ENCODE assay signal across 8 cellular contexts in the genomic region with DNA sequence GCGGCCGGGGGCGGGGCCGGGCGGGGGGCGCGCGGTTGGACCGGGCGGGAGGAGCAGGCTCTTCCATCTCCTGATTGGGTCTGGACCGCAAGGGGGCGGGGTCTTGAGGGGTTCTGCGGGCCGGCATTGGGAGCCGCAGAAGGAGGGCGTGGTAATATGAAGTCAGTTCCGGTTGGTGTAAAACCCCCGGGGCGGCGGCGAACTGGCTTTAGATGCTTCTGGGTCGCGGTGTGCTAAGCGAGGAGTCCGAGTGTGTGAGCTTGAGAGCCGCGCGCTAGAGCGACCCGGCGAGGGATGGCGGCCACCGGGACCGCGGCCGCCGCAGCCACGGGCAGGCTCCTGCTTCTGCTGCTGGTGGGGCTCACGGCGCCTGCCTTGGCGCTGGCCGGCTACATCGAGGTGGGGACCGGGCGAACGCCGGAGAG. TPM values are rescaled to one million over a fixed set of nuclear protein-coding genes. Genes with fewer than 3 reads are reported as not detected.
DNase-seq lines count a peak whose midpoint lies in the region; ATAC-seq, FAIRE-seq and TF ChIP-seq lines count a peak whose summit lies in the region.

A gene (plus strand): TSS at position 211 of the 425 bp plus-strand sequence. CDS start 84 bp downstream, at position 295.

- H2BK120ac ChIP-seq in IMR-90 (ENCODE audit: low read depth, low read length): peak within 1 kb of the TSS; percentile 35

- CTCF ChIA-PET in IMR-90 (lab: Yijun Ruan, JAX) (interaction anchor here (0.8 kb wide), 1 partner anchor 146 kb away, joined by 3 read pairs; no protein-coding TSS in a partner anchor), OCI-LY7 (lab: Charles Lee; ENCODE audit: unreplicated experiment) (no interaction called here), endothelial cell of umbilical vein (lab: Charles Lee) (interaction anchor here (0.6 to 2.7 kb wide), 3 partner anchors 62 to 146 kb away, joined by 5 to 52 read pairs (median 16); a partner anchor contains a TSS)

- no peaks in the 10 kb centered on the region for H3K9me2 ChIP-seq in OCI-LY7 (ENCODE audit: insufficient read depth, low read length)

- peak within 1 kb of the TSS; percentile 89 for H2AK9ac ChIP-seq in IMR-90 (replicated peaks; ENCODE audit: low read depth, low read length, poor library complexity)

- peak within 1 kb of the TSS; percentile 60 for H3K56ac ChIP-seq in IMR-90 (ENCODE audit: extremely low read depth, insufficient read depth, low read length)

- TF ChIP-seq CTCF in IMR-90 (conservative IDR thresholded peaks at IDR 0.05; ENCODE audit: low read depth, low read length) (no peak), OCI-LY7 (conservative IDR thresholded peaks at IDR 0.05; ENCODE audit: low read length) (no peak), endothelial cell of umbilical vein (IDR thresholded peaks at IDR 0.05; ENCODE audit: extremely low read depth in 1 of 2, insufficient read depth in 1 of 2, low read depth in 1 of 2, low read length in 2 of 2) (no peak)

- H3K36me3 ChIP-seq in IMR-90 (ENCODE audit: control insufficient read depth, insufficient read depth, low read length): no peaks in the 10 kb centered on the region
- peaks cover 13% of the 10 kb centered on the region for H3K36me3 ChIP-seq in OCI-LY7 (ENCODE audit: insufficient read depth, low read length)
- no peaks in the 10 kb centered on the region for H3K36me3 ChIP-seq in endothelial cell of umbilical vein (ENCODE audit: control insufficient read depth in 2 of 2, extremely low read depth in 1 of 2, insufficient read depth in 2 of 2, low read length in 2 of 2)

- BruUV-seq in IMR-90 (replicated peaks; lab: Mats Ljungman, UMichigan): no TSS peak
- BruUV-seq in OCI-LY7 (replicated peaks; lab: Mats Ljungman, UMichigan): no TSS peak
- no TSS peak for BruUV-seq in endothelial cell of umbilical vein (replicated peaks; lab: Mats Ljungman, UMichigan)

- H3K79me2 ChIP-seq in OCI-LY7 (ENCODE audit: insufficient read depth, low read depth, low read length) (peaks cover 45% of the 10 kb centered on the region), endothelial cell of umbilical vein (ENCODE audit: control insufficient read depth, insufficient read depth, low read length) (peaks cover 49% of the 10 kb centered on the region)

- peak within 1 kb of the TSS; percentile 53 for H4K91ac ChIP-seq in IMR-90 (ENCODE audit: insufficient read depth, low read depth, low read length)

- peaks cover 20% of the 10 kb centered on the region for H4K20me1 ChIP-seq in IMR-90 (ENCODE audit: insufficient read depth, low read length)
- H4K20me1 ChIP-seq in OCI-LY7 (ENCODE audit: insufficient read depth, low read length): peaks cover 22% of the 10 kb centered on the region
- H4K20me1 ChIP-seq in endothelial cell of umbilical vein (replicated peaks; ENCODE audit: control insufficient read depth, extremely low read depth, insufficient read depth, low read length): no peaks in the 10 kb centered on the region

- no peak for TF ChIP-seq RAD21 in IMR-90 (IDR thresholded peaks at IDR 0.05; ENCODE audit: low read length)

- H3K27ac ChIP-seq in IMR-90 (ENCODE audit: insufficient read depth, low read length): peak within 1 kb of the TSS; percentile 95
- peak within 1 kb of the TSS; percentile 57 for H3K27ac ChIP-seq in OCI-LY7 (ENCODE audit: low read depth, low read length, poor library complexity, severe bottlenecking)
- H3K27ac ChIP-seq in endothelial cell of umbilical vein (ENCODE audit: insufficient read depth, low read depth, low read length): peak within 1 kb of the TSS; percentile 82

- dilution Hi-C loops in IMR-90 (cut with HindIII; ENCODE audit: low sequenced_read_pairs, unreplicated experiment) (no loop called here), endothelial cell of umbilical vein (cut with MboI; ENCODE audit: extremely low pct_ligation_motif_present, low sequenced_read_pairs) (no loop called here)

- peaks cover 1% of the 10 kb centered on the region; the same call in 1 of the 2 replicates for H3K27me3 ChIP-seq in IMR-90 (ENCODE audit: control insufficient read depth, insufficient read depth, low read length)
- no peaks in the 10 kb centered on the region for H3K27me3 ChIP-seq in endothelial cell of umbilical vein (ENCODE audit: control insufficient read depth in 2 of 2, insufficient read depth in 2 of 2, low read length in 2 of 2)

- peaks cover 6% of the 10 kb centered on the region; the same call in 1 of the 2 replicates for H3K9me1 ChIP-seq in IMR-90 (ENCODE audit: insufficient read depth, low read length)
- no peaks in the 10 kb centered on the region for H3K9me1 ChIP-seq in endothelial cell of umbilical vein (replicated peaks; ENCODE audit: control insufficient read depth, extremely low read depth, insufficient read depth, low read length)

- peak within 1 kb of the TSS; percentile 39; the same call in 1 of the 3 replicates for H2BK15ac ChIP-seq in IMR-90 (ENCODE audit: low read depth, low read length)

- FAIRE-seq in endothelial cell of umbilical vein (lab: Jason Lieb, UNC): peak; percentile 62

- intact Hi-C loops in IMR-90 (cut with micrococcal nuclease): loop anchor here (1.0 kb wide), 2 partner anchors 45 to 66 kb away; no protein-coding TSS in a partner anchor
- intact Hi-C loops in OCI-LY7 (cut with micrococcal nuclease; ENCODE audit: unreplicated experiment): loop anchor here (1.0 to 2.0 kb wide), 4 partner anchors 47 to 146 kb away; no protein-coding TSS in a partner anchor
- intact Hi-C loops in endothelial cell of umbilical vein (cut with micrococcal nuclease): loop anchor here (1.0 kb wide), 8 partner anchors 27 to 174 kb away; a partner anchor contains a TSS

- no peak within 1 kb of the TSS for H2AK5ac ChIP-seq in IMR-90 (ENCODE audit: low read depth, low read length)

- H2BK5ac ChIP-seq in IMR-90 (ENCODE audit: low read depth, low read length, poor library complexity, severe bottlenecking): peak within 1 kb of the TSS; percentile 68

- peak; percentile 92 for DNase-seq in DMS114 treated with DMSO at 0.1 percent for 48 hours (lab: John Stamatoyannopoulos, UW; ENCODE audit: unreplicated experiment)
- DNase-seq in IMR-90: peak; percentile 97
- peak; percentile 99 for DNase-seq in OCI-LY7 (ENCODE audit: low spot score)
- peak; percentile 94 for DNase-seq in activated T-cell treated with anti-CD3 and anti-CD28 coated beads for 1 hour (ENCODE audit: low read depth)
- peak; percentile 98 for DNase-seq in endothelial cell of umbilical vein (ENCODE audit: low read depth, low spot score)
- peak; percentile 97 for DNase-seq in middle frontal gyrus (ENCODE audit: extremely low spot score, low spot score)
- DNase-seq in stimulated activated CD8-positive, alpha-beta memory T cell treated with anti-CD3 and anti-CD28 coated beads, Interleukin-2, amount 100 ng/mL, for 1 hour (ENCODE audit: low read depth in 2 of 2): peak; percentile 93 to 97

- peak within 1 kb of the TSS; percentile 90 for H3K4me3 ChIP-seq in IMR-90 (ENCODE audit: insufficient read depth, low read depth, low read length)
- H3K4me3 ChIP-seq in OCI-LY7 (ENCODE audit: low read depth, low read length, poor library complexity, severe bottlenecking): peak within 1 kb of the TSS; percentile 81
- peak within 1 kb of the TSS; percentile 56 to 96 (median 92) for H3K4me3 ChIP-seq in endothelial cell of umbilical vein (replicated peaks in 1 of 3; ENCODE audit: insufficient read depth in 1 of 3, low read depth in 1 of 3, low read length in 3 of 3)

- in situ Hi-C loops in IMR-90 (cut with MboI; ENCODE audit: low sequenced_read_pairs): no loop called here

- WGBS in IMR-90 (ENCODE audit: extremely low coverage in 2 of 2, insufficient read length in 1 of 2), 2 experiments: 0% methylated on average over 37 of the region's 47 CpGs; no CpG with 5 or more reads in 1 of the 2 experiments

- H3K79me1 ChIP-seq in IMR-90 (ENCODE audit: low read depth in 1 of 2, low read length in 2 of 2): peaks cover 12 to 22% of the 10 kb centered on the region in 2 experiments

- peaks cover 4% of the 10 kb centered on the region; the same call in 1 of the 2 replicates for H3K4me1 ChIP-seq in IMR-90 (ENCODE audit: control insufficient read depth, insufficient read depth, low read length)
- H3K4me1 ChIP-seq in OCI-LY7 (ENCODE audit: insufficient read depth, low read length, poor library complexity, severe bottlenecking): peaks cover 49% of the 10 kb centered on the region
- peaks cover 12% of the 10 kb centered on the region for H3K4me1 ChIP-seq in endothelial cell of umbilical vein (ENCODE audit: control insufficient read depth, extremely low read depth, insufficient read depth, low read length)

- peak within 1 kb of the TSS; percentile 88 for H3K23ac ChIP-seq in IMR-90 (ENCODE audit: low read depth, low read length)

- H3K14ac ChIP-seq in IMR-90 (replicated peaks; ENCODE audit: low read depth, low read length): peak within 1 kb of the TSS; percentile 85

- H2BK20ac ChIP-seq in IMR-90 (ENCODE audit: low read depth, low read length): no peak within 1 kb of the TSS

- peak within 1 kb of the TSS; percentile 79 to 91 for H4K8ac ChIP-seq in IMR-90 (ENCODE audit: low read depth in 2 of 2, low read length in 2 of 2)

- H3K4ac ChIP-seq in IMR-90 (ENCODE audit: low read depth, low read length): peak within 1 kb of the TSS; percentile 64

- H3K9ac ChIP-seq in IMR-90 (ENCODE audit: low read depth, low read length) (peak within 1 kb of the TSS; percentile 98), endothelial cell of umbilical vein (replicated peaks; ENCODE audit: extremely low read depth, insufficient read depth, low read length) (peak within 1 kb of the TSS; percentile 92)

- TF ChIP-seq POLR2A in IMR-90 (IDR thresholded peaks at IDR 0.05; ENCODE audit: low read depth, low read length): peak; percentile 98
- TF ChIP-seq POLR2A in endothelial cell of umbilical vein (IDR thresholded peaks at IDR 0.05; ENCODE audit: low read depth, low read length): peak; percentile 99

- H3K9me3 ChIP-seq in IMR-90 (ENCODE audit: control insufficient read depth, insufficient read depth, low read length) (no peaks in the 10 kb centered on the region), OCI-LY7 (ENCODE audit: low read length) (no peaks in the 10 kb centered on the region), endothelial cell of umbilical vein (replicated peaks; ENCODE audit: control insufficient read depth, insufficient read depth, low read length) (no peaks in the 10 kb centered on the region)

- peak within 1 kb of the TSS; percentile 62 for H3K18ac ChIP-seq in IMR-90 (ENCODE audit: low read depth, low read length)

- POLR2A ChIA-PET in IMR-90 (lab: Charles Lee; ENCODE audit: unreplicated experiment) (no interaction called here), OCI-LY7 (lab: Charles Lee) (interaction anchor here (2.3 to 3.8 kb wide), 2 partner anchors 63 to 67 kb away, joined by 14 to 44 read pairs; a partner anchor contains a TSS), endothelial cell of umbilical vein (lab: Charles Lee) (interaction anchor here (0.7 to 2.9 kb wide), 5 partner anchors 31 to 67 kb away, joined by 5 to 45 read pairs (median 7); a partner anchor contains a TSS)

- H2AFZ ChIP-seq in IMR-90 (replicated peaks; ENCODE audit: low read length, poor library complexity): peak within 1 kb of the TSS; percentile 95
- peak within 1 kb of the TSS; percentile 68; the same call in 1 of the 2 replicates for H2AFZ ChIP-seq in OCI-LY7 (ENCODE audit: low read length)
- H2AFZ ChIP-seq in endothelial cell of umbilical vein (ENCODE audit: low read depth, low read length): peak within 1 kb of the TSS; percentile 33

- peak; percentile 97 for ATAC-seq in GM21529 (IDR thresholded peaks at IDR 0.05; ENCODE audit: unreplicated experiment)
- peak; percentile 96 for ATAC-seq in IMR-90 (ENCODE audit: low read depth)

- H3K4me2 ChIP-seq in IMR-90 (ENCODE audit: low read depth, low read length) (peak within 1 kb of the TSS; percentile 94), OCI-LY7 (ENCODE audit: low read length) (peak within 1 kb of the TSS; percentile 93), endothelial cell of umbilical vein (ENCODE audit: insufficient read depth, low read length) (peak within 1 kb of the TSS; percentile 19)

- H4K5ac ChIP-seq in IMR-90 (ENCODE audit: low read depth, low read length): peak within 1 kb of the TSS; percentile 80

RNA-seq across cellular contexts. Expression of the gene that starts here (rescaled TPM):
- total RNA-seq in IMR-90 (2012; rRNA removed) (127 and 134 TPM in 2 replicates), OCI-LY7 (2022) (279 and 284 TPM in 2 replicates), endothelial cell of umbilical vein (503 and 543 TPM in 2 replicates)
- polyA plus RNA-seq in IMR-90 (2012; rRNA removed) (210 and 235 TPM in 2 replicates), endothelial cell of umbilical vein (433 and 493 TPM in 2 replicates)
- 149 and 158 TPM in 2 replicates for polyA plus RNA-seq in IMR-90 (2012; cell fraction: cytosol; rRNA removed)
- 87.7 and 134 TPM in 2 replicates for polyA plus RNA-seq in IMR-90 (2012; cell fraction: nucleus; rRNA removed; ENCODE audit: low replicate concordance)
- 144 and 147 TPM in 2 replicates for total RNA-seq in OCI-LY7 (2014; rRNA removed; shearing (Covaris generic))
- 441 and 461 TPM in 2 replicates for polyA plus RNA-seq in endothelial cell of umbilical vein (2011; cell fraction: cytosol; rRNA removed)
- polyA plus RNA-seq in endothelial cell of umbilical vein (2011; cell fraction: nucleus; rRNA removed): 379 and 479 TPM in 2 replicates
- polyA plus RNA-seq in endothelial cell of umbilical vein (2012): 1,126 and 1,231 TPM in 2 replicates
- polyA minus RNA-seq in endothelial cell of umbilical vein: 350 and 416 TPM in 2 replicates
- polyA minus RNA-seq in endothelial cell of umbilical vein (2011; cell fraction: cytosol; rRNA and poly(A)+ RNA removed): 23.5 TPM
- 122 and 144 TPM in 2 replicates for polyA minus RNA-seq in endothelial cell of umbilical vein (2011; cell fraction: nucleus; rRNA and poly(A)+ RNA removed)

Comparison
In these comparisons a context has a peak if more than half of its experiments do, and no peak if none do; other contexts are left out.
1. Peak in every context shown above with its lines: DNase-seq, ATAC-seq, H3K4me3 ChIP-seq and H3K27ac ChIP-seq.
2. H2AFZ ChIP-seq: peak in every context shown above with its lines; median percentile 95 in IMR-90; 68 in OCI-LY7; 33 in endothelial cell of umbilical vein.
3. H3K4me2 ChIP-seq: peak in every context shown above with its lines; median percentile 94 in IMR-90; 93 in OCI-LY7; 19 in endothelial cell of umbilical vein.